Comparison of ENCODE assay signal across 1 cellular context in genomic region chr11:72724851-72725730, GRCh38.
TF ChIP-seq lines count a peak whose summit lies in the region.

No MANE protein-coding gene starts in this region.

TF ChIP-seq in K562, 482 proteins besides CTCF, POLR2A, EP300 and RAD21 (continued from another document and continues in another):
- no peak for TF ChIP-seq CHAMP1 (IDR thresholded peaks at IDR 0.05)
- no peak for TF ChIP-seq ZBTB26 (CRISPR knock-in tag; IDR thresholded peaks at IDR 0.05)
- no peak for TF ChIP-seq NCOA2 (IDR thresholded peaks at IDR 0.05; ENCODE audit: partially characterized antibody in 2 of 2)
- TF ChIP-seq GABPB1 (CRISPR knock-in tag; IDR thresholded peaks at IDR 0.05) = 0 out of 2 replicates have a peak, but pooled peaks have one; percentile 27
- no peak for TF ChIP-seq NFIX (CRISPR knock-in tag; IDR thresholded peaks at IDR 0.05; ENCODE audit: low read depth)
- TF ChIP-seq ZNF354B (CRISPR knock-in tag; IDR thresholded peaks at IDR 0.05) = no peak
- TF ChIP-seq MXI1 (IDR thresholded peaks at IDR 0.05; ENCODE audit: low read depth, low read length) = no peak
- TF ChIP-seq NCOR1 (IDR thresholded peaks at IDR 0.05) = peak; percentile 25; the same call in 1 of the 2 replicates
- TF ChIP-seq ZNF3 (CRISPR knock-in tag; IDR thresholded peaks at IDR 0.05) = no peak
- no peak for TF ChIP-seq NR2C2 (CRISPR knock-in tag; IDR thresholded peaks at IDR 0.05)
- TF ChIP-seq NR2C2 (tag; IDR thresholded peaks at IDR 0.05) = no peak
- no peak for TF ChIP-seq TRIM28 (IDR thresholded peaks at IDR 0.05)
- peak; percentile 85 for TF ChIP-seq DEAF1 (CRISPR knock-in tag; IDR thresholded peaks at IDR 0.05)
- no peak for TF ChIP-seq CAMTA2 (CRISPR knock-in tag; conservative IDR thresholded peaks at IDR 0.05)
- no peak for TF ChIP-seq MCM7 (IDR thresholded peaks at IDR 0.05)
- no peak for TF ChIP-seq USF2 (CRISPR knock-in tag; IDR thresholded peaks at IDR 0.05)
- no peak for TF ChIP-seq ZNF24 (IDR thresholded peaks at IDR 0.05)
- TF ChIP-seq POLR3G (IDR thresholded peaks at IDR 0.05; ENCODE audit: extremely low read depth, insufficient read length, insufficient replicate concordance) = no peak
- no peak for TF ChIP-seq THRB (CRISPR knock-in tag; conservative IDR thresholded peaks at IDR 0.05)
- TF ChIP-seq MEF2A (IDR thresholded peaks at IDR 0.05; ENCODE audit: control insufficient read depth, low read depth, low read length) = no peak
- TF ChIP-seq ATF4 (CRISPR knock-in tag; IDR thresholded peaks at IDR 0.05) = no peak
- peak; percentile 12; the same call in 1 of the 2 replicates for TF ChIP-seq MTA1 (IDR thresholded peaks at IDR 0.05; ENCODE audit: borderline replicate concordance)
- TF ChIP-seq ARID2 (IDR thresholded peaks at IDR 0.05) = peak; percentile 87
- no peak for TF ChIP-seq HCFC1 (IDR thresholded peaks at IDR 0.05; ENCODE audit: low read depth, low read length)
- peak; percentile 83 for TF ChIP-seq RBM39 (optimal IDR thresholded peaks at IDR 0.05; ENCODE audit: low read depth, low read length)
- no peak for TF ChIP-seq ZNF639 (CRISPR knock-in tag; conservative IDR thresholded peaks at IDR 0.05 in 1 of 2, IDR thresholded peaks at IDR 0.05 in 1 of 2)
- TF ChIP-seq SMARCA4 (IDR thresholded peaks at IDR 0.05) = no peak
- TF ChIP-seq CBX5 (IDR thresholded peaks at IDR 0.05; ENCODE audit: borderline replicate concordance, low read depth) = no peak
- TF ChIP-seq ZNF589 (CRISPR knock-in tag; IDR thresholded peaks at IDR 0.05; ENCODE audit: low read depth) = no peak
- TF ChIP-seq RREB1 (CRISPR knock-in tag; IDR thresholded peaks at IDR 0.05) = no peak
- no peak for TF ChIP-seq PML (IDR thresholded peaks at IDR 0.05; ENCODE audit: low read length)
- no peak for TF ChIP-seq ZNF253 (CRISPR knock-in tag; conservative IDR thresholded peaks at IDR 0.05)
- no peak for TF ChIP-seq CCAR2 (IDR thresholded peaks at IDR 0.05; ENCODE audit: low read depth, low read length)
- TF ChIP-seq ZZZ3 (IDR thresholded peaks at IDR 0.05) = no peak
- no peak for TF ChIP-seq HMBOX1 (IDR thresholded peaks at IDR 0.05)
- TF ChIP-seq TGIF2 (CRISPR knock-in tag; IDR thresholded peaks at IDR 0.05) = no peak
- TF ChIP-seq MNT (conservative IDR thresholded peaks at IDR 0.05) = peak in 1 of 2 experiments; percentile 42; a peak in 2 of 4 replicates
- TF ChIP-seq TFE3 (CRISPR knock-in tag; IDR thresholded peaks at IDR 0.05) = no peak
- no peak for TF ChIP-seq MECOM (CRISPR knock-in tag; IDR thresholded peaks at IDR 0.05)
- TF ChIP-seq BRCA1 (IDR thresholded peaks at IDR 0.05) = no peak
- TF ChIP-seq BRCA1 (CRISPR knock-in tag; IDR thresholded peaks at IDR 0.05) = no peak
- no peak for TF ChIP-seq ZBTB43 (CRISPR knock-in tag; IDR thresholded peaks at IDR 0.05)
